In the genomic region with DNA sequence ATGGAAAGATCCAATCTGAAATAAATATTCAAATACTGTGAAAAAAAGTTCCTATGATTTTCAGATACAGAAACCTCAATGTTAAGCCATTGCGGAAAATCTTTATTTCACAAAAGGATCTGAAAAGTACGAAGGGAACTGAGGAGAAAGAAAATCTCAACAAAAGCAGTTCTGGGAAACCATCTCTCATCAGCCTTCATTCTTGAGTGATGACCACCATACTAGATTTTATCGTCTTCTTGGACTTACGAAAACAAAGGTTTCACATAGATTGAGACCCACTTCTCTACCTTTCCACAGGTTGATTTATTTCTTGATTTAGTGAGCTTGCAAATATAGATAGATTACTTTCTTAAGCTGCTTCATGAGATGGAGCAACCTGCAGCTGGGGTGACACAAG, we compare ENCODE assay signal across 6 cellular contexts.
"Had no signal": no experiment of that assay in that cellular context is flagged by ENCODE, and none has a peak within 500 bp of the region (broad histone marks: within the 10 kb centered on the region; RNA-seq: fewer than 3 reads in every experiment).

No MANE protein-coding gene starts in this region.

- ATAC-seq: HepG2 had no signal

- H3K4me1 Mint-ChIP-seq: IgD-negative memory B cell had no signal

- H3K27ac ChIP-seq: HL-60 had no signal

- H3K27me3 Mint-ChIP-seq: IgD-negative memory B cell had no signal

- H3K27ac Mint-ChIP-seq: IgD-negative memory B cell had no signal

- FAIRE-seq: HepG2, HTR-8/SVneo had no signal

- DNase-seq: KBM-7, KG1 had no signal

- H3K4me3 Mint-ChIP-seq: IgD-negative memory B cell had no signal
